ENCODE assay signal across 1 cellular context in the genomic region with DNA sequence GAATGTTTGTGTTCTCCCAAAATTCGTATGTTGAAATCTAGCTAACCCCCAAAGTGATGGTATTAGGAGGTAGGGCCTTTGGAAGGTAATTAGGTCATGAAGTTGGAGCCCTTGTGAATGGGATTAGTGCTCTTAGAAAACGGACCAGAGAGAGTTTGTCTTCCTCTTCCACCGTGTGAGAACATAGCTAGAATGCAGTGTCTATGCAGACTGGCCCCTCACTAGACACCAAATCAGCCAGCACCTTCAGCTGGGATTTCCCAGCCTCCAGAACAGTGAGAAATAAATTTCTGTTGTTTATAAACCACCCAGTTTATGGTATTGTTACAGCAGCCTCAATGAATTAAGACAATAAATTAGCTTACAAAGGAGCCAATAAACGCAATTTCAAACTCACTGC.
A peak's percentile ranks its signal among the peaks of the same experiment; 100 is the strongest.
TF ChIP-seq lines count a peak whose summit lies in the region.

No MANE protein-coding gene starts in this region.

TF ChIP-seq in K562, 482 proteins besides CTCF, POLR2A, EP300 and RAD21:
- TF ChIP-seq ZKSCAN8 (CRISPR knock-in tag; IDR thresholded peaks at IDR 0.05) (no peak), SIN3B (IDR thresholded peaks at IDR 0.05; ENCODE audit: low read depth) (0 out of 2 replicates have a peak, but pooled peaks have one; percentile 21), RBFOX2 (IDR thresholded peaks at IDR 0.05; ENCODE audit: low read depth, low read length) (no peak), ZSCAN29 (IDR thresholded peaks at IDR 0.05) (peak; percentile 68; the same call in 1 of the 2 replicates)
